In the genomic region with DNA sequence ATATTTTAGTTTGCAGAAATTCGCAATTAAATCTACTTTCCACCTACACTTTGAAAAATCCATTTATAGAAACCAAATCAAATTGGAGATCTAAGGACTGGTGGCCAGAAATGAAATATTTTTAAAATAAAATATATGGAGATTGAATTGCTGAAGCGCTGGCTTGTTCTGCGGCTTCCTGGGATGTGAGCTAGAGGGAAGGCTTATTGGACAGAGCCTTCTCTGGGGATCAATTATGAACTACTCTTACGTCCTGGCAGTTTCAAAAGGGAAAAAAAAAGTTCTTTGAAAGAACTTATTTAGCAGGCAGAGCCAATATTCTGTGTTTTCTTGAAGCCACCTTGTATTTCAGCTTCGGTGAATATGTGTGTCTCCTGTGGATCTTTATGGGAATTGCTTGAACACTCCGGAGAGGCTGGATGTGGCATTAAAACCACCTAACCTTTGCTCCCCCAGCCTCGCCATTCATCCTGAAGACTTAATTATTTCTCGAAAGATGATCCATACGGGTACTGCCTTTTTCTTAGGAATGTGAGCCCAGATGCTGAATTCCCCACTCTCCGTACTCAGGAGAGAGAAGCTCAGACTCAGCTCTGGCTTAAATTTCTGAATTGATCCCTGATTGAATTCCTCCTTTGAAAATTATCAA, we compare ENCODE assay signal across 22 cellular contexts.
A peak's percentile ranks its signal among the peaks of the same experiment; 100 is the strongest.
DNase-seq lines count a peak whose midpoint lies in the region; ATAC-seq, FAIRE-seq and TF ChIP-seq lines count a peak whose summit lies in the region.
"Had no signal": no experiment of that assay in that cellular context is flagged by ENCODE, and none has a peak within 500 bp of the region (broad histone marks: within the 10 kb centered on the region; RNA-seq: fewer than 3 reads in every experiment).

No MANE protein-coding gene starts in this region.

- TF ChIP-seq CTCF in heart right ventricle (IDR thresholded peaks at IDR 0.05), result no peak
- TF ChIP-seq CTCF in astrocyte (IDR thresholded peaks at IDR 0.05; ENCODE audit: insufficient read depth, low read depth, low read length), result no peak
- no peak for TF ChIP-seq CTCF in pancreas (IDR thresholded peaks at IDR 0.05)
- no peak for TF ChIP-seq CTCF in upper lobe of right lung (IDR thresholded peaks at IDR 0.05)

- H3K27ac ChIP-seq in heart right ventricle (peak overlapping the region in 6 of 10 donors; percentile 42 to 79 (median 62)), astrocyte (ENCODE audit: low read depth, low read length) (no peak overlapping the region), subcutaneous abdominal adipose tissue (ENCODE audit: low read depth, low read length) (peak overlapping the region; percentile 78), pancreas (no peak overlapping the region), upper lobe of right lung (no peak overlapping the region)
- H3K27ac ChIP-seq: skin epidermis had no signal

- no peak overlapping the region for H3K27ac Mint-ChIP-seq in astrocyte (ENCODE audit: unreplicated experiment)
- H3K27ac Mint-ChIP-seq: activated CD4-positive, alpha-beta T cell treated with anti-CD3 and anti-CD28 coated beads for 36 hours; activated naive CD8-positive, alpha-beta T cell treated with anti-CD3 and anti-CD28 coated beads for 36 hours had no signal

- peaks cover 23% of the 10 kb centered on the region for H3K4me1 Mint-ChIP-seq in astrocyte (ENCODE audit: low read depth, unreplicated experiment)
- H3K4me1 Mint-ChIP-seq: activated CD4-positive, alpha-beta T cell treated with anti-CD3 and anti-CD28 coated beads for 36 hours; activated naive CD8-positive, alpha-beta T cell treated with anti-CD3 and anti-CD28 coated beads for 36 hours had no signal

- 74 to 81% methylated on average over 10 of the region's 10 CpGs for WGBS in heart right ventricle, 2 donors
- WGBS in pancreas, 2 donors, result 58 to 69% methylated on average over 10 of the region's 10 CpGs

- peaks cover 0 to 15% (median 8%) of the 10 kb centered on the region in 11 donors for H3K9me3 ChIP-seq in heart right ventricle
- no peaks in the 10 kb centered on the region for H3K9me3 ChIP-seq in astrocyte (ENCODE audit: insufficient read depth, low read depth, low read length)
- H3K9me3 ChIP-seq in subcutaneous abdominal adipose tissue (ENCODE audit: control insufficient read depth in 5 of 5, low read length in 5 of 5), result peaks cover 0 to 6% (median under 1%) of the 10 kb centered on the region in 5 donors
- no peaks in the 10 kb centered on the region for H3K9me3 ChIP-seq in pancreas
- no peaks in the 10 kb centered on the region for H3K9me3 ChIP-seq in upper lobe of right lung
- H3K9me3 ChIP-seq: BE2C had no signal

- peaks cover 5% of the 10 kb centered on the region for H3K36me3 Mint-ChIP-seq in astrocyte (ENCODE audit: low read depth, unreplicated experiment)
- H3K36me3 Mint-ChIP-seq: activated naive CD8-positive, alpha-beta T cell treated with anti-CD3 and anti-CD28 coated beads for 36 hours had no signal

- H3K36me3 ChIP-seq in heart right ventricle, result no peaks in the 10 kb centered on the region
- no peaks in the 10 kb centered on the region for H3K36me3 ChIP-seq in astrocyte (ENCODE audit: insufficient read depth, low read length)
- H3K36me3 ChIP-seq in subcutaneous abdominal adipose tissue (ENCODE audit: control insufficient read depth in 5 of 5, insufficient read depth in 5 of 5, low read length in 5 of 5), result no peaks in the 10 kb centered on the region
- no peaks in the 10 kb centered on the region for H3K36me3 ChIP-seq in pancreas
- no peaks in the 10 kb centered on the region for H3K36me3 ChIP-seq in upper lobe of right lung
- H3K36me3 ChIP-seq: BE2C, stomach, tibial artery had no signal

- H3K27me3 ChIP-seq in heart right ventricle (no peaks in the 10 kb centered on the region), astrocyte (ENCODE audit: insufficient read depth, low read length) (no peaks in the 10 kb centered on the region), subcutaneous abdominal adipose tissue (ENCODE audit: control insufficient read depth in 5 of 5, insufficient read depth in 4 of 5, low read length in 5 of 5) (peaks cover 0 to 3% (median 0%) of the 10 kb centered on the region in 5 donors), pancreas (no peaks in the 10 kb centered on the region), upper lobe of right lung (no peaks in the 10 kb centered on the region)
- H3K27me3 ChIP-seq: BE2C had no signal

- no peak overlapping the region for H3K4me2 ChIP-seq in astrocyte (ENCODE audit: low read length)

- H3K4me1 ChIP-seq in heart right ventricle (peaks cover 0 to 26% (median 14%) of the 10 kb centered on the region in 9 donors), astrocyte (ENCODE audit: insufficient read depth, low read length) (peaks cover 12% of the 10 kb centered on the region), subcutaneous abdominal adipose tissue (ENCODE audit: control insufficient read depth in 5 of 5, insufficient read depth in 5 of 5, low read length in 5 of 5) (peaks cover 3 to 21% (median 21%) of the 10 kb centered on the region in 5 donors), pancreas (no peaks in the 10 kb centered on the region), upper lobe of right lung (no peaks in the 10 kb centered on the region)

- no peaks in the 10 kb centered on the region for H4K20me1 ChIP-seq in astrocyte (ENCODE audit: insufficient read depth, low read length)

- no peak for ATAC-seq in heart right ventricle
- no peak for ATAC-seq in left ventricle myocardium superior
- ATAC-seq in HG03342 (IDR thresholded peaks at IDR 0.05; ENCODE audit: unreplicated experiment), result no peak
- ATAC-seq in pancreas, result no peak
- no peak for ATAC-seq in upper lobe of right lung
- ATAC-seq: activated CD4-positive, alpha-beta T cell treated with anti-CD3 and anti-CD28 coated beads for 36 hours had no signal

- DNase-seq in heart right ventricle (no peak), left ventricle myocardium superior (no peak), astrocyte (ENCODE audit: low read depth) (no peak), left kidney (ENCODE audit: low read depth, low spot score) (peak; percentile 46), pancreas (no peak), upper lobe of right lung (no peak)
- DNase-seq: activated CD4-positive, alpha-beta T cell treated with anti-CD3 and anti-CD28 coated beads for 36 hours; activated effector memory CD4-positive, alpha-beta T cell treated with Interleukin-2 at 50 U/mL for 16 hours; activated naive CD8-positive, alpha-beta T cell treated with anti-CD3 and anti-CD28 coated beads for 36 hours; BE2C; COR-L47; DND-41; Karpas-422; NCI-H1436 treated with DMSO at 0.1 percent for 48 hours; NCI-H2107; NCI-H446; NCI-H82; stomach; tibial artery had no signal

- peak overlapping the region; percentile 53 for H2AFZ ChIP-seq in astrocyte (ENCODE audit: low read depth, low read length)

- no peak overlapping the region for H3K4me3 Mint-ChIP-seq in astrocyte (ENCODE audit: unreplicated experiment)
- H3K4me3 Mint-ChIP-seq: activated CD4-positive, alpha-beta T cell treated with anti-CD3 and anti-CD28 coated beads for 36 hours; activated naive CD8-positive, alpha-beta T cell treated with anti-CD3 and anti-CD28 coated beads for 36 hours had no signal

- intact Hi-C loops in heart right ventricle (cut with DNase I) (loop anchor here in 3 of 10 donors (5.0 to 10.0 kb wide), 2 partner anchors 73 to 75 kb away; no protein-coding TSS in a partner anchor), left ventricle myocardium superior (cut with micrococcal nuclease) (no loop called here), pancreas (cut with DNase I) (no loop called here), upper lobe of right lung (cut with DNase I) (no loop called here)

- no peak overlapping the region for H3K9ac ChIP-seq in astrocyte (ENCODE audit: low read length)
- H3K9ac ChIP-seq in subcutaneous abdominal adipose tissue (ENCODE audit: low read length in 5 of 5), result peak overlapping the region in 1 of 5 donors; percentile 17

- FAIRE-seq in astrocyte (lab: Jason Lieb, UNC) (no peak), pancreas (lab: Jason Lieb, UNC) (no peak)

- peaks cover 14% of the 10 kb centered on the region for H3K9me3 Mint-ChIP-seq in astrocyte (ENCODE audit: unreplicated experiment)
- H3K9me3 Mint-ChIP-seq: activated naive CD8-positive, alpha-beta T cell treated with anti-CD3 and anti-CD28 coated beads for 36 hours had no signal

- no peaks in the 10 kb centered on the region for H3K79me2 ChIP-seq in astrocyte (ENCODE audit: insufficient read depth, low read length)

- peaks cover 4% of the 10 kb centered on the region for H3K27me3 Mint-ChIP-seq in astrocyte (ENCODE audit: low read depth, unreplicated experiment)
- H3K27me3 Mint-ChIP-seq: activated naive CD8-positive, alpha-beta T cell treated with anti-CD3 and anti-CD28 coated beads for 36 hours had no signal

- no peak overlapping the region for H3K4me3 ChIP-seq in heart right ventricle
- H3K4me3 ChIP-seq in astrocyte (ENCODE audit: insufficient read depth, low read depth, low read length), result no peak overlapping the region
- no peak overlapping the region for H3K4me3 ChIP-seq in subcutaneous abdominal adipose tissue (ENCODE audit: low read depth in 1 of 5, low read length in 5 of 5)
- H3K4me3 ChIP-seq in pancreas, result no peak overlapping the region
- H3K4me3 ChIP-seq in upper lobe of right lung, result no peak overlapping the region
- H3K4me3 ChIP-seq: skin epidermis, stomach, tibial artery had no signal

Comparison
In these comparisons a context has a peak if more than half of its experiments do, and no peak if none do; other contexts are left out.
1. H3K27ac ChIP-seq: peak in heart right ventricle (6 of 10) and subcutaneous abdominal adipose tissue (single experiment); none in astrocyte (single experiment), pancreas (0 of 4) and upper lobe of right lung (single experiment).